In genomic region chr1:168279253-168279652, GRCh38 we compare ENCODE assay signal across 21 cellular contexts.
DNase-seq lines count a peak whose midpoint lies in the region; FAIRE-seq and TF ChIP-seq lines count a peak whose summit lies in the region.
"Had no signal": no experiment of that assay in that cellular context is flagged by ENCODE, and none has a peak within 500 bp of the region (broad histone marks: within the 10 kb centered on the region; RNA-seq: fewer than 3 reads in every experiment).

No MANE protein-coding gene starts in this region.

- no peaks in the 10 kb centered on the region for H4K20me1 ChIP-seq in MM.1S (ENCODE audit: insufficient read depth, low read length)

- H3F3A ChIP-seq in MM.1S (ENCODE audit: insufficient read depth, low read length): peaks cover 9% of the 10 kb centered on the region

- TF ChIP-seq RAD21 in Ishikawa (IDR thresholded peaks at IDR 0.05; ENCODE audit: low read depth): no peak

- no peak overlapping the region for H2AFZ ChIP-seq in MM.1S (ENCODE audit: low read length)
- H2AFZ ChIP-seq: GM23248 had no signal

- FAIRE-seq in urothelium cell line (lab: Jason Lieb, UNC): no peak

- no peak overlapping the region for H3K4me3 ChIP-seq in MM.1S (ENCODE audit: low read length)
- H3K4me3 ChIP-seq: GM23248 had no signal

- no peaks in the 10 kb centered on the region for H3K79me2 ChIP-seq in MM.1S (ENCODE audit: low read length)

- DNase-seq in DMS79 treated with DMSO at 0.1 percent for 48 hours (lab: John Stamatoyannopoulos, UW) (peak; percentile 19), DMS79 (lab: John Stamatoyannopoulos, UW) (no peak), NCI-H82 (lab: John Stamatoyannopoulos, UW) (peak; percentile 80), NCI-H82 treated with DMSO at 0.1 percent for 48 hours (lab: John Stamatoyannopoulos, UW; ENCODE audit: unreplicated experiment) (no peak), NCI-H69 (lab: John Stamatoyannopoulos, UW) (peak; percentile 81), urothelium cell line (ENCODE audit: low spot score) (no peak), MM.1S (no peak)
- DNase-seq: ACHN, DMS153, GM23248, H9, HFFc6, IMR-90, NCI-H1092, NCI-H2029, NCI-H510A, NCI-H774, SHP77 had no signal

- H3K9ac ChIP-seq in MM.1S (ENCODE audit: low read length): no peak overlapping the region
- H3K9ac ChIP-seq: GM23248 had no signal

- H3K9me2 ChIP-seq in MM.1S (replicated peaks; ENCODE audit: insufficient read depth, low read length): no peaks in the 10 kb centered on the region

- no peak overlapping the region for H3K4me2 ChIP-seq in MM.1S (ENCODE audit: low read depth, low read length)

- peaks cover 4% of the 10 kb centered on the region; the same call in 1 of the 2 replicates for H3K27me3 ChIP-seq in MM.1S (replicated peaks; ENCODE audit: insufficient read depth, low read length)

- H3K36me3 ChIP-seq in MM.1S (replicated peaks; ENCODE audit: insufficient read depth, low read length): no peaks in the 10 kb centered on the region

- peaks cover 15% of the 10 kb centered on the region for H3K4me1 ChIP-seq in MM.1S (ENCODE audit: low read length)

- no peaks in the 10 kb centered on the region for H3K9me3 ChIP-seq in MM.1S (replicated peaks; ENCODE audit: insufficient read depth, low read length)

- no peak for TF ChIP-seq CTCF in MM.1S (IDR thresholded peaks at IDR 0.05; ENCODE audit: low read length)

- TF ChIP-seq EP300 in Ishikawa (IDR thresholded peaks at IDR 0.05; ENCODE audit: borderline replicate concordance): no peak

- H3K27ac ChIP-seq in MM.1S (ENCODE audit: low read length): no peak overlapping the region
- H3K27ac ChIP-seq: 22Rv1, GM23248, RWPE1 had no signal

TF ChIP-seq in Ishikawa, 13 proteins besides CTCF, POLR2A, EP300 and RAD21:
- TF ChIP-seq FOXM1 (IDR thresholded peaks at IDR 0.05; ENCODE audit: borderline replicate concordance, low read depth): no peak
- peak; percentile 74 for TF ChIP-seq NFIC (IDR thresholded peaks at IDR 0.05)
- TF ChIP-seq EGR1 (IDR thresholded peaks at IDR 0.05): no peak
TF ChIP-seq in Ishikawa: peak in this region for 1.

Comparison
In these comparisons a context has a peak if more than half of its experiments do, and no peak if none do; other contexts are left out.
1. DNase-seq: peak in DMS79 treated with DMSO at 0.1 percent for 48 hours (single experiment), NCI-H82 (single experiment) and NCI-H69 (single experiment); none in DMS79 (single experiment), NCI-H82 treated with DMSO at 0.1 percent for 48 hours (single experiment), urothelium cell line (single experiment) and MM.1S (single experiment).